In the genomic region with DNA sequence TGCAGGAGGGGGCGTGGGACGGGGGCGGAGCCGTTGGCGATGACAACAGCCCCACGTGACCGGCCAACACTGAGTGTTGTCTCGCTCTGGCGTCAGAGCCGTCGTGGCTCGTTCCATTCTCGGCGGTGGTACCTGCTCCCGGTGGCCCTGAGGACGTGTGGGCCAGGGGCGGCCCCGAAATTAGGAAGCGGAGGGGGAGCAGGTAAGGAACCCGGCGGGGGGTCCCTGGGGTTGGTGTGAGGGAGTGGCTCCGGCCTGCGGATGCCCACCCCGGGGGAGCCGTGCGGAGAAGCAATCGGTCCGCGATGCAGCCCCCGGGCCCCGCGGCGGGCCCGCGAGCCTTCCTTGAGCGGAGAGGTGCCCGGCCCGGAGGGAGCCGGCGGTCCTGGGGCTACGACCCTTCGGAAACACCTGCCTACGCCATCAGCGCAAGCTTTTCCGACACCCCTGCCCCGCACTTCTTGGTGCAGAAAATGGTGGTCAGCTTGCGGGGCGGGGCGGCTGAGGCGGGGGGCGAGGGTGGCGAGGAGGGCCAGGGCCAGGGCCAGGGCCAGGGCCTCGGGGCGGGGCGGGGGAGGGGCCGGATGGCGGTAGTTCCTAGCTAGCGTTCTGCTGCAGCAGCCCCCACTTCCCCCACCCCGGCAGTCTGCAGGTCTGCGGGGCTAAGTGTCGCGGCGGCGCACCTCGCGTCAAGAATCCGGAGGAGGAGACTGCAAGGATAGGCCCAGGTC, we compare ENCODE assay signal across 8 cellular contexts. TPM values are rescaled to one million over a fixed set of nuclear protein-coding genes. Genes with fewer than 3 reads are reported as not detected.
DNase-seq lines count a peak whose midpoint lies in the region; ATAC-seq and TF ChIP-seq lines count a peak whose summit lies in the region.

A gene with protein sequence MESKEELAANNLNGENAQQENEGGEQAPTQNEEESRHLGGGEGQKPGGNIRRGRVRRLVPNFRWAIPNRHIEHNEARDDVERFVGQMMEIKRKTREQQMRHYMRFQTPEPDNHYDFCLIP (plus strand): TSS at position 72 of the 731 bp plus-strand sequence. CDS start 1,046 bp downstream, outside the sequence.

- no peaks in the 10 kb centered on the region for H3K36me3 ChIP-seq in CD8-positive, alpha-beta T cell (ENCODE audit: insufficient read depth, low read length)

- H3K4me3 Mint-ChIP-seq in CD8-positive, alpha-beta T cell = peak within 1 kb of the TSS; percentile 87

- TF ChIP-seq CTCF in CD8-positive, alpha-beta T cell (IDR thresholded peaks at IDR 0.05) = no peak
- no peak for TF ChIP-seq CTCF in omental fat pad (IDR thresholded peaks at IDR 0.05)

- H3K27ac Mint-ChIP-seq in CD8-positive, alpha-beta T cell = peak within 1 kb of the TSS; percentile 93

- no peaks in the 10 kb centered on the region for H3K27me3 ChIP-seq in CD8-positive, alpha-beta T cell (ENCODE audit: insufficient read depth, low read length)

- DNase-seq in CD8-positive, alpha-beta T cell = peak; percentile 68 to 86 (median 80)
- DNase-seq in SK-MEL-5 (ENCODE audit: low read depth, low spot score) (peak; percentile 86), globus pallidus (ENCODE audit: low spot score) (peak; percentile 84), omental fat pad (ENCODE audit: low spot score) (peak; percentile 52), substantia nigra (lab: John Stamatoyannopoulos, UW) (peak; percentile 14 to 92 (median 73))
- DNase-seq in activated naive CD4-positive, alpha-beta T cell treated with anti-CD3 and anti-CD28 coated beads, Interleukin-2, amount 50 U/mL, for 16 hours = peak; percentile 84

- no peaks in the 10 kb centered on the region for H3K9me3 ChIP-seq in CD8-positive, alpha-beta T cell (ENCODE audit: low read length)

- peak; percentile 90 for ATAC-seq in CD8-positive, alpha-beta T cell
- ATAC-seq in GM19452 (IDR thresholded peaks at IDR 0.05; ENCODE audit: unreplicated experiment) = peak; percentile 90
- peak; percentile 89 for ATAC-seq in HG03565 (IDR thresholded peaks at IDR 0.05; ENCODE audit: unreplicated experiment)
- ATAC-seq in omental fat pad (ENCODE audit: low FRiP score) = peak; percentile 87

- in situ Hi-C loops in SK-MEL-5 (cut with HindIII; ENCODE audit: low pct_unique_long_range_greater_than_20kb, low sequenced_read_pairs) = no loop called here

- intact Hi-C loops in CD8-positive, alpha-beta T cell (cut with DNase I, micrococcal nuclease) = loop anchor here (1.0 to 10.0 kb wide), 6 partner anchors 40 to 1800 kb away; a partner anchor contains a TSS

- CTCF ChIA-PET in CD8-positive, alpha-beta T cell (lab: Charles Lee) = no interaction called here

- no peaks in the 10 kb centered on the region for H3K27me3 Mint-ChIP-seq in CD8-positive, alpha-beta T cell (ENCODE audit: low read depth)

- H3K36me3 Mint-ChIP-seq in CD8-positive, alpha-beta T cell = no peaks in the 10 kb centered on the region

- peaks cover 16% of the 10 kb centered on the region for H3K4me1 Mint-ChIP-seq in CD8-positive, alpha-beta T cell (ENCODE audit: low read depth)

- peak within 1 kb of the TSS; percentile 68 for H3K4me3 ChIP-seq in CD8-positive, alpha-beta T cell (ENCODE audit: low read depth, low read length)

- H3K4me1 ChIP-seq in CD8-positive, alpha-beta T cell (ENCODE audit: insufficient read depth, low read length) = peaks cover 8% of the 10 kb centered on the region

- no peaks in the 10 kb centered on the region for H3K9me3 Mint-ChIP-seq in CD8-positive, alpha-beta T cell

- POLR2A ChIA-PET in CD8-positive, alpha-beta T cell (lab: Charles Lee) = interaction anchor here (1.1 kb wide), 1 partner anchor 40 kb away, joined by 3 read pairs; a partner anchor contains a TSS

- peak within 1 kb of the TSS; percentile 96 for H3K27ac ChIP-seq in CD8-positive, alpha-beta T cell (ENCODE audit: low read depth, low read length)
- peak within 1 kb of the TSS; percentile 87 for H3K27ac ChIP-seq in substantia nigra (ENCODE audit: low read depth, low read length, poor library complexity, severe bottlenecking)

RNA-seq across cellular contexts. Expression of the gene that starts here (rescaled TPM):
- total RNA-seq in CD8-positive, alpha-beta T cell = 10 to 100 TPM; 50.6 to 54.3 TPM
- total RNA-seq in SK-MEL-5 (2014; rRNA removed; shearing (Covaris generic)) = 104 and 110 TPM in 2 replicates
- polyA plus RNA-seq in SK-MEL-5 (2015; cell fraction: cytosol; rRNA removed) = 129 and 130 TPM in 2 replicates
- 82.6 and 83.8 TPM in 2 replicates for polyA plus RNA-seq in SK-MEL-5 (2015; cell fraction: nucleus; rRNA removed)
- total RNA-seq in omental fat pad = 10 to 100 TPM; 20.5 to 33.6 (median 29.4) TPM

Comparison
In these comparisons a context has a peak if more than half of its experiments do, and no peak if none do; other contexts are left out.
1. Peak in every context shown above with its lines: DNase-seq, ATAC-seq, H3K4me3 ChIP-seq and H3K27ac ChIP-seq.